In genomic region chr11:17389205-17389956, GRCh38 we compare ENCODE assay signal across 8 cellular contexts.
DNase-seq lines count a peak whose midpoint lies in the region; ATAC-seq and TF ChIP-seq lines count a peak whose summit lies in the region.

No MANE protein-coding gene starts in this region.

- TF ChIP-seq CTCF in GM13977 (IDR thresholded peaks at IDR 0.05; ENCODE audit: extremely low read depth, insufficient read depth, missing control alignments) = peak; percentile 73

- H3K4me1 Mint-ChIP-seq in central memory CD8-positive, alpha-beta T cell = no peaks in the 10 kb centered on the region

- H3K36me3 Mint-ChIP-seq in central memory CD8-positive, alpha-beta T cell (ENCODE audit: insufficient read depth) = peaks cover 2% of the 10 kb centered on the region

- DNase-seq in GM13977 (ENCODE audit: low spot score) (peak; percentile 89), NCI-H2107 treated with DMSO at 0.1 percent for 48 hours (lab: John Stamatoyannopoulos, UW; ENCODE audit: unreplicated experiment) (peak; percentile 64), kidney tubule cell (ENCODE audit: low spot score) (peak; percentile 69), amniotic stem cell (lab: John Stamatoyannopoulos, UW) (no peak)
- peak; percentile 59 to 70 for DNase-seq in central memory CD8-positive, alpha-beta T cell (ENCODE audit: low spot score in 2 of 2)
- peak; percentile 68 for DNase-seq in stimulated activated CD4-positive, alpha-beta T cell treated with anti-CD3 and anti-CD28 coated beads, Interleukin-1b, Interleukin-23, amount 100 ng/mL, for 48 hours

- H3K4me3 Mint-ChIP-seq in central memory CD8-positive, alpha-beta T cell = peak overlapping the region; percentile 83

- no peaks in the 10 kb centered on the region for H3K9me3 Mint-ChIP-seq in central memory CD8-positive, alpha-beta T cell

- ATAC-seq in HG03039 (IDR thresholded peaks at IDR 0.05; ENCODE audit: unreplicated experiment) = peak; percentile 55
- ATAC-seq in activated CD4-positive, CD25-positive, alpha-beta regulatory T cell treated with anti-CD3 and anti-CD28 coated beads, Interleukin-2, amount 50 U/mL, for 24 hours = peak; percentile 76 to 82
- ATAC-seq in central memory CD8-positive, alpha-beta T cell (replicated peaks; ENCODE audit: extremely low read depth, poor library complexity, severe bottlenecking) = peak; percentile 70

- no peaks in the 10 kb centered on the region for H3K27me3 Mint-ChIP-seq in central memory CD8-positive, alpha-beta T cell

- peak overlapping the region; percentile 74 for H3K27ac Mint-ChIP-seq in central memory CD8-positive, alpha-beta T cell (ENCODE audit: low read depth)

- in situ Hi-C loops in GM13977 (cut with MboI; ENCODE audit: low pct_unique_long_range_greater_than_20kb, low sequenced_read_pairs, unreplicated experiment) = loop anchor here (10.0 kb wide), 1 partner anchor 115 kb away; no protein-coding TSS in a partner anchor
